1 cellular context compared by ENCODE assay signal in genomic region chr12:51883998-51884675, GRCh38.
TF ChIP-seq lines count a peak whose summit lies in the region.

No MANE protein-coding gene starts in this region.

TF ChIP-seq in K562, 482 proteins besides CTCF, POLR2A, EP300 and RAD21 (continued from another document and continues in another):
- TF ChIP-seq ZNF668 (CRISPR knock-in tag; IDR thresholded peaks at IDR 0.05): no peak; the same call in 1 of the 2 replicates
- TF ChIP-seq U2AF1 (optimal IDR thresholded peaks at IDR 0.05; ENCODE audit: low read depth, low read length): no peak
- no peak for TF ChIP-seq ZNF699 (CRISPR knock-in tag; IDR thresholded peaks at IDR 0.05; ENCODE audit: insufficient replicate concordance)
- peak; percentile 63 for TF ChIP-seq ZNF766 (CRISPR knock-in tag; conservative IDR thresholded peaks at IDR 0.05)
- TF ChIP-seq PHF8 (IDR thresholded peaks at IDR 0.05; ENCODE audit: borderline replicate concordance, low read length): no peak
- no peak for TF ChIP-seq COPS2 (conservative IDR thresholded peaks at IDR 0.05)
- no peak for TF ChIP-seq E2F5 (CRISPR knock-in tag; IDR thresholded peaks at IDR 0.05)
- TF ChIP-seq HDAC8 (tag; IDR thresholded peaks at IDR 0.05): peak; percentile 51; the same call in 1 of the 2 replicates
- no peak for TF ChIP-seq CHD1 (IDR thresholded peaks at IDR 0.05; ENCODE audit: low read length)
- TF ChIP-seq KAT7 (CRISPR knock-in tag; IDR thresholded peaks at IDR 0.05; ENCODE audit: borderline replicate concordance): no peak
- TF ChIP-seq ZBTB17 (CRISPR knock-in tag; IDR thresholded peaks at IDR 0.05): 0 out of 2 replicates have a peak, but pooled peaks have one; percentile 5
- no peak for TF ChIP-seq ZNF224 (CRISPR knock-in tag; IDR thresholded peaks at IDR 0.05)
- TF ChIP-seq ZNF639 (CRISPR knock-in tag; conservative IDR thresholded peaks at IDR 0.05 in 1 of 2, IDR thresholded peaks at IDR 0.05 in 1 of 2): peak in 1 of 2 experiments; percentile 68; a peak in 2 of 4 replicates
- TF ChIP-seq HNRNPH1 (optimal IDR thresholded peaks at IDR 0.05; ENCODE audit: low read depth, low read length): no peak
- no peak for TF ChIP-seq MAX (CRISPR knock-in tag; IDR thresholded peaks at IDR 0.05)
- TF ChIP-seq SFPQ (IDR thresholded peaks at IDR 0.05; ENCODE audit: low read depth, low read length): no peak
- TF ChIP-seq ETV6 (IDR thresholded peaks at IDR 0.05; ENCODE audit: borderline replicate concordance in 1 of 2, low read depth in 2 of 2, low read length in 1 of 2): no peak
- TF ChIP-seq ETV6 (CRISPR knock-in tag; IDR thresholded peaks at IDR 0.05; ENCODE audit: borderline replicate concordance): no peak
- TF ChIP-seq HNRNPK (IDR thresholded peaks at IDR 0.05; ENCODE audit: low read depth, low read length, poor library complexity, severe bottlenecking): no peak
- TF ChIP-seq ZNF445 (CRISPR knock-in tag; IDR thresholded peaks at IDR 0.05; ENCODE audit: low read depth): no peak
- TF ChIP-seq ZZZ3 (IDR thresholded peaks at IDR 0.05): no peak
- TF ChIP-seq SMC3 (conservative IDR thresholded peaks at IDR 0.05; ENCODE audit: insufficient read depth, low read depth, low read length): no peak
- TF ChIP-seq NKRF (IDR thresholded peaks at IDR 0.05; ENCODE audit: borderline replicate concordance): no peak
- TF ChIP-seq SMARCE1 (IDR thresholded peaks at IDR 0.05): no peak
- TF ChIP-seq TSHZ1 (CRISPR knock-in tag; IDR thresholded peaks at IDR 0.05): no peak
- TF ChIP-seq ILK (tag; IDR thresholded peaks at IDR 0.05; ENCODE audit: borderline replicate concordance, low read depth): no peak
- no peak for TF ChIP-seq ZNF57 (CRISPR knock-in tag; IDR thresholded peaks at IDR 0.05)
- no peak for TF ChIP-seq KDM2B (CRISPR knock-in tag; IDR thresholded peaks at IDR 0.05)
- no peak for TF ChIP-seq KAT8 (IDR thresholded peaks at IDR 0.05; ENCODE audit: low read depth)
- TF ChIP-seq E2F6 (IDR thresholded peaks at IDR 0.05; ENCODE audit: borderline replicate concordance in 1 of 2, extremely low read depth in 1 of 2, insufficient read depth in 1 of 2, insufficient read length in 1 of 2, low read depth in 1 of 2, low read length in 1 of 2, poor library complexity in 1 of 2, severe bottlenecking in 1 of 2): peak in 1 of 2 experiments; percentile 28
- TF ChIP-seq ATF2 (CRISPR knock-in tag; IDR thresholded peaks at IDR 0.05): no peak
- TF ChIP-seq SNRNP70 (optimal IDR thresholded peaks at IDR 0.05; ENCODE audit: low read depth, low read length): no peak
- TF ChIP-seq SRSF9 (IDR thresholded peaks at IDR 0.05; ENCODE audit: borderline replicate concordance, low read depth, low read length): no peak
- no peak for TF ChIP-seq ZNF146 (CRISPR knock-in tag; IDR thresholded peaks at IDR 0.05; ENCODE audit: unreplicated experiment)
- no peak for TF ChIP-seq ZNF696 (CRISPR knock-in tag; conservative IDR thresholded peaks at IDR 0.05)
- no peak for TF ChIP-seq GATAD2B (IDR thresholded peaks at IDR 0.05; ENCODE audit: borderline replicate concordance)
- no peak for TF ChIP-seq ZBTB5 (IDR thresholded peaks at IDR 0.05)
- no peak for TF ChIP-seq ARID2 (IDR thresholded peaks at IDR 0.05)
- no peak for TF ChIP-seq ZNF449 (CRISPR knock-in tag; IDR thresholded peaks at IDR 0.05)
- TF ChIP-seq USF2 (CRISPR knock-in tag; IDR thresholded peaks at IDR 0.05): no peak
- TF ChIP-seq ZNF717 (CRISPR knock-in tag; IDR thresholded peaks at IDR 0.05): no peak
- TF ChIP-seq SAFB2 (IDR thresholded peaks at IDR 0.05; ENCODE audit: borderline replicate concordance, low read depth, low read length, severe bottlenecking): no peak
- no peak for TF ChIP-seq KDM1A (IDR thresholded peaks at IDR 0.05)
- TF ChIP-seq NR2C1 (IDR thresholded peaks at IDR 0.05): no peak
- TF ChIP-seq NR2C1 (tag; IDR thresholded peaks at IDR 0.05): no peak
- no peak for TF ChIP-seq FOXM1 (IDR thresholded peaks at IDR 0.05; ENCODE audit: low read depth)
- 0 out of 2 replicates have a peak, but pooled peaks have one; percentile 14 for TF ChIP-seq FOXM1 (CRISPR knock-in tag; IDR thresholded peaks at IDR 0.05; ENCODE audit: low read depth)
